Comparison of ENCODE assay signal across 17 cellular contexts in genomic region chr12:78683031-78683430, GRCh38.
DNase-seq lines count a peak whose midpoint lies in the region; ATAC-seq, FAIRE-seq and TF ChIP-seq lines count a peak whose summit lies in the region.
"Had no signal": no experiment of that assay in that cellular context is flagged by ENCODE, and none has a peak within 500 bp of the region (broad histone marks: within the 10 kb centered on the region; RNA-seq: fewer than 3 reads in every experiment).

No MANE protein-coding gene starts in this region.

- POLR2A ChIA-PET in SK-N-SH (lab: Yijun Ruan, JAX) = no interaction called here
- POLR2A ChIA-PET in activated CD8-positive, alpha-beta T cell treated with anti-CD3 and anti-CD28 coated beads for 36 hours (lab: Charles Lee) = no interaction called here

- H3K9me3 Mint-ChIP-seq in glutamatergic neuron (ENCODE audit: unreplicated experiment) = peaks cover 1% of the 10 kb centered on the region
- no peaks in the 10 kb centered on the region for H3K9me3 Mint-ChIP-seq in activated CD8-positive, alpha-beta T cell treated with anti-CD3 and anti-CD28 coated beads for 36 hours

- in situ Hi-C loops in GM13977 (cut with MboI; ENCODE audit: low pct_unique_long_range_greater_than_20kb, low sequenced_read_pairs, unreplicated experiment) = no loop called here

- H2AFZ ChIP-seq in SK-N-SH (ENCODE audit: low read depth) = peak overlapping the region; percentile 64; the same call in 1 of the 2 replicates
- H2AFZ ChIP-seq: PC-9 had no signal

- H3K9me2 ChIP-seq in SK-N-SH = no peaks in the 10 kb centered on the region

- ATAC-seq in SK-N-SH treated with all-trans-retinoic acid at 6 μM for 48 hours = no peak
- no peak for ATAC-seq in left colon
- no peak for ATAC-seq in activated CD8-positive, alpha-beta T cell treated with anti-CD3 and anti-CD28 coated beads for 36 hours

- no peaks in the 10 kb centered on the region for H3K9me3 ChIP-seq in SK-N-SH

- H3K27me3 Mint-ChIP-seq in glutamatergic neuron (ENCODE audit: unreplicated experiment) = no peaks in the 10 kb centered on the region
- no peaks in the 10 kb centered on the region for H3K27me3 Mint-ChIP-seq in activated CD8-positive, alpha-beta T cell treated with anti-CD3 and anti-CD28 coated beads for 36 hours

- no peak overlapping the region for H3K27ac Mint-ChIP-seq in glutamatergic neuron (ENCODE audit: unreplicated experiment)
- no peak overlapping the region for H3K27ac Mint-ChIP-seq in activated CD8-positive, alpha-beta T cell treated with anti-CD3 and anti-CD28 coated beads for 36 hours

- no peak overlapping the region for H3K4me3 ChIP-seq in SK-N-SH (ENCODE audit: low read depth in 2 of 2, low read length in 1 of 2)
- no peak overlapping the region for H3K4me3 ChIP-seq in bronchial epithelial cell (ENCODE audit: low read depth, low read length)
- no peak overlapping the region for H3K4me3 ChIP-seq in fibroblast of villous mesenchyme (ENCODE audit: low read depth, low read length)
- H3K4me3 ChIP-seq: PC-9 had no signal

- H3K36me3 Mint-ChIP-seq in glutamatergic neuron (ENCODE audit: unreplicated experiment) = no peaks in the 10 kb centered on the region
- H3K36me3 Mint-ChIP-seq in activated CD8-positive, alpha-beta T cell treated with anti-CD3 and anti-CD28 coated beads for 36 hours (ENCODE audit: low read depth) = no peaks in the 10 kb centered on the region

- TF ChIP-seq CTCF in SK-N-SH (IDR thresholded peaks at IDR 0.05) (no peak), bronchial epithelial cell (IDR thresholded peaks at IDR 0.05; ENCODE audit: insufficient read depth, low read length, severe bottlenecking) (no peak), fibroblast of villous mesenchyme (IDR thresholded peaks at IDR 0.05; ENCODE audit: insufficient read depth, low read depth, low read length) (no peak), glutamatergic neuron (IDR thresholded peaks at IDR 0.05; ENCODE audit: partially characterized antibody, unreplicated experiment) (no peak), GM13977 (IDR thresholded peaks at IDR 0.05; ENCODE audit: extremely low read depth, insufficient read depth, missing control alignments) (no peak)
- TF ChIP-seq CTCF in activated CD8-positive, alpha-beta T cell treated with anti-CD3 and anti-CD28 coated beads for 36 hours (IDR thresholded peaks at IDR 0.05) = no peak

- intact Hi-C loops in left colon (cut with DNase I, micrococcal nuclease) = no loop called here
- intact Hi-C loops in activated CD8-positive, alpha-beta T cell treated with anti-CD3 and anti-CD28 coated beads for 36 hours (cut with micrococcal nuclease) = no loop called here

- CTCF ChIA-PET in SK-N-SH (lab: Yijun Ruan, JAX) = no interaction called here
- CTCF ChIA-PET in activated CD8-positive, alpha-beta T cell treated with anti-CD3 and anti-CD28 coated beads for 36 hours (lab: Charles Lee) = no interaction called here

- H3F3A ChIP-seq in SK-N-SH (replicated peaks; ENCODE audit: insufficient read depth) = no peaks in the 10 kb centered on the region

- no peak overlapping the region for H3K9ac ChIP-seq in SK-N-SH

- H3K4me2 ChIP-seq in SK-N-SH = no peak overlapping the region
- H3K4me2 ChIP-seq: PC-9 had no signal

- no peak overlapping the region for H3K27ac ChIP-seq in SK-N-SH (ENCODE audit: low read depth in 2 of 2, low read length in 1 of 2)
- H3K27ac ChIP-seq: 22Rv1, PC-9, RWPE1 had no signal

- 18% methylated on average over 3 of the region's 3 CpGs for WGBS in SK-N-SH (ENCODE audit: low lambda C conversion rate)

- H3K36me3 ChIP-seq in SK-N-SH (replicated peaks in 1 of 2; ENCODE audit: control insufficient read depth in 1 of 2, insufficient read depth in 2 of 2, low read length in 1 of 2) (no peaks in the 10 kb centered on the region), bronchial epithelial cell (ENCODE audit: control insufficient read depth, insufficient read depth, low read length) (no peaks in the 10 kb centered on the region)

- H4K20me1 ChIP-seq in SK-N-SH (ENCODE audit: insufficient read depth) = no peaks in the 10 kb centered on the region

- peaks cover 4% of the 10 kb centered on the region for H3K4me1 Mint-ChIP-seq in glutamatergic neuron (ENCODE audit: low read depth, unreplicated experiment)
- H3K4me1 Mint-ChIP-seq in activated CD8-positive, alpha-beta T cell treated with anti-CD3 and anti-CD28 coated beads for 36 hours (ENCODE audit: low read depth) = no peaks in the 10 kb centered on the region

- no peaks in the 10 kb centered on the region for H3K79me2 ChIP-seq in SK-N-SH (ENCODE audit: insufficient read depth)

- no peak for TF ChIP-seq EP300 in SK-N-SH (IDR thresholded peaks at IDR 0.05; ENCODE audit: borderline replicate concordance in 1 of 2, low read depth in 1 of 2, low read length in 1 of 2)

- no peak for FAIRE-seq in bronchial epithelial cell (lab: Jason Lieb, UNC)

- peaks cover 0 to 3% of the 10 kb centered on the region in 2 experiments; a peak in 1 of 4 replicates for H3K4me1 ChIP-seq in SK-N-SH (ENCODE audit: control insufficient read depth in 1 of 2, insufficient read depth in 2 of 2, low read depth in 1 of 2, low read length in 1 of 2)

- no peak for DNase-seq in SK-N-SH
- DNase-seq in bronchial epithelial cell (ENCODE audit: low read depth) = peak; percentile 58
- peak; percentile 44 for DNase-seq in fibroblast of villous mesenchyme (ENCODE audit: low read depth)
- no peak for DNase-seq in glutamatergic neuron
- no peak for DNase-seq in GM13977 (ENCODE audit: low spot score)
- no peak for DNase-seq in left colon
- no peak for DNase-seq in activated CD8-positive, alpha-beta T cell treated with anti-CD3 and anti-CD28 coated beads for 36 hours
- DNase-seq: DND-41, GDM1, KG1, NCI-H1105 treated with DMSO at 0.1 percent for 48 hours, NCI-H1694, NCI-H524, PC-9 had no signal

- no peak for TF ChIP-seq RAD21 in SK-N-SH (IDR thresholded peaks at IDR 0.05; ENCODE audit: low read length)

- H3K27me3 ChIP-seq in SK-N-SH (ENCODE audit: insufficient read depth) (no peaks in the 10 kb centered on the region), bronchial epithelial cell (ENCODE audit: control insufficient read depth, insufficient read depth, low read length) (no peaks in the 10 kb centered on the region)

- no peak overlapping the region for H3K4me3 Mint-ChIP-seq in glutamatergic neuron (ENCODE audit: unreplicated experiment)
- H3K4me3 Mint-ChIP-seq in activated CD8-positive, alpha-beta T cell treated with anti-CD3 and anti-CD28 coated beads for 36 hours = no peak overlapping the region

TF ChIP-seq in SK-N-SH, 30 proteins besides CTCF, POLR2A, EP300 and RAD21:
- TF ChIP-seq YY1 (IDR thresholded peaks at IDR 0.05; ENCODE audit: low read depth) (no peak), MXI1 (IDR thresholded peaks at IDR 0.05; ENCODE audit: low read depth, low read length) (no peak), JUND (IDR thresholded peaks at IDR 0.05) (peak; percentile 31; the same call in 1 of the 2 replicates), FOSL2 (IDR thresholded peaks at IDR 0.05; ENCODE audit: borderline replicate concordance, low read depth) (peak; percentile 35; the same call in 1 of the 2 replicates), ELF1 (IDR thresholded peaks at IDR 0.05) (no peak)

TF ChIP-seq in SK-N-SH treated with all-trans-retinoic acid at 6 μM for 48 hours, 23 proteins besides CTCF, POLR2A, EP300 and RAD21:
- TF ChIP-seq ZNF8 (CRISPR knock-in tag; IDR thresholded peaks at IDR 0.05) = no peak
- no peak for TF ChIP-seq ARNTL (CRISPR knock-in tag; IDR thresholded peaks at IDR 0.05; ENCODE audit: borderline replicate concordance, low read depth)
- TF ChIP-seq ESRRG (CRISPR knock-in tag; IDR thresholded peaks at IDR 0.05) = no peak
- TF ChIP-seq ZFP3 (CRISPR knock-in tag; IDR thresholded peaks at IDR 0.05) = no peak
- no peak for TF ChIP-seq BACH2 (CRISPR knock-in tag; IDR thresholded peaks at IDR 0.05; ENCODE audit: borderline replicate concordance)

Comparison
In these comparisons a context has a peak if more than half of its experiments do, and no peak if none do; other contexts are left out.
1. DNase-seq: peak in bronchial epithelial cell (single experiment) and fibroblast of villous mesenchyme (single experiment); none in SK-N-SH (single experiment), glutamatergic neuron (single experiment), GM13977 (single experiment), left colon (0 of 2) and activated CD8-positive, alpha-beta T cell treated with anti-CD3 and anti-CD28 coated beads for 36 hours (single experiment).